Comparison of ENCODE assay signal across 22 cellular contexts in the genomic region with DNA sequence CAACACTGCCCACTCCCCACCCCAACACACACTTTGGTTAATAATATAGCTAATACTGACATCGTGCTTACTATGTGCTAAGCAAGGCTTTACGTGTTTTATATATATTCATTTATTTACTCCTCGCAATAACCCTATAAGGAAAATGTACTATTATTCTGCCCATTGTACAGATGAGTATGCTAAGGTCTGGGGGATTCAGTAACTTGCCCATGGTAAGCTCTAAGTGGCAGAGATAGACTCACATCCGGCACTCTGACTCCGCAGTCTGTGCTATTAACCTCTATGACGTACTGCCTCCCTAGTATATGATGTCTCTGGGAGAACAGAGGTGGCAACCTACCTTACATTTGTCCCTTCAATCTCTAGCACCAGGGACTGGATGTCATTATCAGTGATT. TPM values are rescaled to one million over a fixed set of nuclear protein-coding genes. Genes with fewer than 3 reads are reported as not detected.
DNase-seq lines count a peak whose midpoint lies in the region; ATAC-seq, FAIRE-seq and TF ChIP-seq lines count a peak whose summit lies in the region.
"Had no signal": no experiment of that assay in that cellular context is flagged by ENCODE, and none has a peak within 500 bp of the region (broad histone marks: within the 10 kb centered on the region; RNA-seq: fewer than 3 reads in every experiment).

No MANE protein-coding gene starts in this region.

- peak overlapping the region; percentile 82 for H3K27ac Mint-ChIP-seq in endothelial cell (ENCODE audit: unreplicated experiment)
- no peak overlapping the region for H3K27ac Mint-ChIP-seq in activated T-helper 17 cell treated with anti-CD3 and anti-CD28 coated beads, Interleukin-2, amount 50 U/mL, for 72 hours

- 87 to 97% methylated on average over 6 of the region's 6 CpGs for whole genome bisulfite sequencing in heart right ventricle, 2 donors

- H3K4me1 ChIP-seq in heart right ventricle = peaks cover 12 to 75% (median 53%) of the 10 kb centered on the region in 9 donors
- H3K4me1 ChIP-seq in RWPE2 (ENCODE audit: insufficient read depth, poor library complexity, severe bottlenecking) = peaks cover 11% of the 10 kb centered on the region
- H3K4me1 ChIP-seq in subcutaneous abdominal adipose tissue (ENCODE audit: control insufficient read depth in 5 of 5, insufficient read depth in 5 of 5, low read length in 5 of 5) = peaks cover 11 to 52% (median 39%) of the 10 kb centered on the region in 5 donors

- H3K9me3 ChIP-seq in heart right ventricle (no peaks in the 10 kb centered on the region), RWPE2 (ENCODE audit: severe bottlenecking) (no peaks in the 10 kb centered on the region), subcutaneous abdominal adipose tissue (ENCODE audit: control insufficient read depth in 5 of 5, low read length in 5 of 5) (no peaks in the 10 kb centered on the region)
- H3K9me3 ChIP-seq: SJSA1 had no signal

- H3K27ac ChIP-seq in heart right ventricle (peak overlapping the region in 6 of 10 donors; percentile 33 to 87 (median 74)), RWPE2 (ENCODE audit: poor library complexity, severe bottlenecking) (no peak overlapping the region), subcutaneous abdominal adipose tissue (ENCODE audit: low read depth, low read length) (peak overlapping the region; percentile 84)

- no peak for TF ChIP-seq POLR2A in GM12891 (IDR thresholded peaks at IDR 0.05; ENCODE audit: low read depth, low read length)

- no peak overlapping the region for H3K4me3 ChIP-seq in heart right ventricle
- H3K4me3 ChIP-seq in RWPE2 (ENCODE audit: severe bottlenecking) = no peak overlapping the region
- no peak overlapping the region for H3K4me3 ChIP-seq in subcutaneous abdominal adipose tissue (ENCODE audit: low read depth in 1 of 5, low read length in 5 of 5)
- H3K4me3 ChIP-seq: SJSA1 had no signal

- H3K36me3 ChIP-seq in heart right ventricle (peaks cover 0 to 48% (median 40%) of the 10 kb centered on the region in 9 donors), RWPE2 (ENCODE audit: low read depth) (peaks cover 44% of the 10 kb centered on the region), subcutaneous abdominal adipose tissue (ENCODE audit: control insufficient read depth in 5 of 5, insufficient read depth in 5 of 5, low read length in 5 of 5) (peaks cover 15 to 46% (median 37%) of the 10 kb centered on the region in 5 donors)

- peak overlapping the region; percentile 34 for H3K4me3 Mint-ChIP-seq in endothelial cell (ENCODE audit: unreplicated experiment)
- H3K4me3 Mint-ChIP-seq in activated T-helper 17 cell treated with anti-CD3 and anti-CD28 coated beads, Interleukin-2, amount 50 U/mL, for 72 hours = no peak overlapping the region

- no peaks in the 10 kb centered on the region for H3K9me3 Mint-ChIP-seq in endothelial cell (ENCODE audit: unreplicated experiment)
- H3K9me3 Mint-ChIP-seq in activated T-helper 17 cell treated with anti-CD3 and anti-CD28 coated beads, Interleukin-2, amount 50 U/mL, for 72 hours = no peaks in the 10 kb centered on the region

- H3K27me3 ChIP-seq in heart right ventricle (no peaks in the 10 kb centered on the region), RWPE2 (ENCODE audit: insufficient read depth, poor library complexity, severe bottlenecking) (no peaks in the 10 kb centered on the region), subcutaneous abdominal adipose tissue (ENCODE audit: control insufficient read depth in 5 of 5, insufficient read depth in 4 of 5, low read length in 5 of 5) (no peaks in the 10 kb centered on the region)
- H3K27me3 ChIP-seq: SJSA1 had no signal

- ATAC-seq in heart right ventricle (no peak), left ventricle myocardium superior (no peak), RWPE2 (ENCODE audit: low read depth) (no peak)
- no peak for ATAC-seq in activated T-helper 17 cell treated with anti-CD3 and anti-CD28 coated beads, Interleukin-2, amount 50 U/mL, for 72 hours (replicated peaks)

- H3K4me1 Mint-ChIP-seq in endothelial cell (ENCODE audit: unreplicated experiment) = peaks cover 47% of the 10 kb centered on the region
- peaks cover 4% of the 10 kb centered on the region for H3K4me1 Mint-ChIP-seq in activated T-helper 17 cell treated with anti-CD3 and anti-CD28 coated beads, Interleukin-2, amount 50 U/mL, for 72 hours

- intact Hi-C loops in heart right ventricle (cut with DNase I) (loop anchor here in 1 of 10 donors (5.0 kb wide), 1 partner anchor 34 kb away; no protein-coding TSS in a partner anchor), left ventricle myocardium superior (cut with micrococcal nuclease) (no loop called here)

- TF ChIP-seq CTCF in heart right ventricle (IDR thresholded peaks at IDR 0.05) (no peak), RWPE2 (IDR thresholded peaks at IDR 0.05; ENCODE audit: poor library complexity, severe bottlenecking) (no peak), endothelial cell (IDR thresholded peaks at IDR 0.05; ENCODE audit: unreplicated experiment) (no peak)

- FAIRE-seq in GM12891 (lab: Jason Lieb, UNC) = no peak
- FAIRE-seq: D721Med, GM18507, H54, RCC 7860 had no signal

- H3K27me3 Mint-ChIP-seq in endothelial cell (ENCODE audit: unreplicated experiment) = peaks cover 7% of the 10 kb centered on the region
- no peaks in the 10 kb centered on the region for H3K27me3 Mint-ChIP-seq in activated T-helper 17 cell treated with anti-CD3 and anti-CD28 coated beads, Interleukin-2, amount 50 U/mL, for 72 hours

- DNase-seq in heart right ventricle = no peak
- DNase-seq in left ventricle myocardium superior = no peak
- DNase-seq in RWPE2 (ENCODE audit: low spot score) = peak; percentile 5
- DNase-seq in endothelial cell (ENCODE audit: low spot score) = no peak
- DNase-seq in GM12891 (ENCODE audit: insufficient read length, low spot score) = no peak
- DNase-seq in NCI-H1436 (lab: John Stamatoyannopoulos, UW) = no peak
- DNase-seq: 8988T, ACHN, KBM-7, NCI-H1105 treated with DMSO at 0.1 percent for 48 hours, NCI-H2029, NCI-H446, NCI-H524 treated with DMSO at 0.1 percent for 48 hours, NCI-H774, Right ventricle myocardium superior had no signal

- H3K9ac ChIP-seq in subcutaneous abdominal adipose tissue (ENCODE audit: low read length in 5 of 5) = no peak overlapping the region

- H3K36me3 Mint-ChIP-seq in endothelial cell (ENCODE audit: low read depth, unreplicated experiment) = peaks cover 38% of the 10 kb centered on the region
- H3K36me3 Mint-ChIP-seq in activated T-helper 17 cell treated with anti-CD3 and anti-CD28 coated beads, Interleukin-2, amount 50 U/mL, for 72 hours (ENCODE audit: low read depth) = peaks cover 56% of the 10 kb centered on the region

TF ChIP-seq in GM12891, 5 proteins besides CTCF, POLR2A, EP300 and RAD21:
- no peak for TF ChIP-seq SPI1 (IDR thresholded peaks at IDR 0.05; ENCODE audit: low read depth, low read length)
- no peak for TF ChIP-seq PAX5 (IDR thresholded peaks at IDR 0.05; ENCODE audit: insufficient read depth, low read length, severe bottlenecking)
- no peak for TF ChIP-seq POU2F2 (IDR thresholded peaks at IDR 0.05; ENCODE audit: low read depth, low read length)
- TF ChIP-seq POLR2AphosphoS5 (IDR thresholded peaks at IDR 0.05; ENCODE audit: low read depth, low read length) = no peak
- TF ChIP-seq TAF1 (IDR thresholded peaks at IDR 0.05; ENCODE audit: low read depth, low read length) = no peak

RNA-seq across cellular contexts. Expression of a gene that starts 12.7 kb away (rescaled TPM):
- total RNA-seq in heart right ventricle = 10 to 100 TPM; 27.8 to 41.8 (median 34.7) TPM
- 10 to 100 TPM; 17.9 to 43.5 TPM for polyA plus RNA-seq in heart right ventricle
- total RNA-seq in left ventricle myocardium superior = 37.2 TPM
- 89.7 TPM for total RNA-seq in endothelial cell (ENCODE audit: unreplicated experiment)
- total RNA-seq in activated T-helper 17 cell treated with anti-CD3 and anti-CD28 coated beads, Interleukin-2, amount 50 U/mL, for 72 hours = 10 to 100 TPM; 28.7 to 49.7 TPM
- 26.3 TPM for polyA plus RNA-seq in GM12891 (2012; ENCODE audit: low read depth, missing spikeins)
